ENCODE assay signal across 8 cellular contexts in genomic region chr15:66774001-66774814, GRCh38.
A peak's percentile ranks its signal among the peaks of the same experiment; 100 is the strongest.
DNase-seq lines count a peak whose midpoint lies in the region; ATAC-seq and TF ChIP-seq lines count a peak whose summit lies in the region.

No MANE protein-coding gene starts in this region.

- H3K36me3 Mint-ChIP-seq in activated CD4-positive, alpha-beta T cell treated with anti-CD3 and anti-CD28 coated beads, Interleukin-2, amount 10 ng/mL, durations not matched to agents 24 days and 14 days (ENCODE audit: low read depth): no peaks in the 10 kb centered on the region

- in situ Hi-C loops in GM13976 (cut with MboI; ENCODE audit: low sequenced_read_pairs, unreplicated experiment): no loop called here

- TF ChIP-seq CTCF in GM13976 (IDR thresholded peaks at IDR 0.05; ENCODE audit: borderline replicate concordance, control extremely low read depth, extremely low read depth, insufficient read depth, missing control alignments): peak; percentile 75

- no peaks in the 10 kb centered on the region for H3K4me1 Mint-ChIP-seq in activated CD4-positive, alpha-beta T cell treated with anti-CD3 and anti-CD28 coated beads, Interleukin-2, amount 10 ng/mL, durations not matched to agents 24 days and 14 days

- H3K27me3 Mint-ChIP-seq in activated CD4-positive, alpha-beta T cell treated with anti-CD3 and anti-CD28 coated beads, Interleukin-2, amount 10 ng/mL, durations not matched to agents 24 days and 14 days: no peaks in the 10 kb centered on the region

- no peak overlapping the region for H3K27ac Mint-ChIP-seq in activated CD4-positive, alpha-beta T cell treated with anti-CD3 and anti-CD28 coated beads, Interleukin-2, amount 10 ng/mL, durations not matched to agents 24 days and 14 days

- no peak for ATAC-seq in HG03095 (IDR thresholded peaks at IDR 0.05; ENCODE audit: unreplicated experiment)

- intact Hi-C loops in activated CD4-positive, alpha-beta T cell treated with anti-CD3 and anti-CD28 coated beads, Interleukin-2, amount 10 ng/mL, durations not matched to agents 24 days and 14 days (cut with micrococcal nuclease): loop anchor here (1.0 kb wide), 2 partner anchors 155 to 171 kb away; no protein-coding TSS in a partner anchor

- peak; percentile 82 for DNase-seq in A172 (ENCODE audit: low spot score)
- DNase-seq in GM13976 (ENCODE audit: low spot score): peak; percentile 83
- DNase-seq in NCI-H345 (lab: John Stamatoyannopoulos, UW): peak; percentile 36
- DNase-seq in activated CD4-positive, alpha-beta T cell treated with anti-CD3 and anti-CD28 coated beads, Interleukin-2, amount 10 ng/mL, durations not matched to agents 24 days and 14 days: peak; percentile 86
- peak; percentile 16 for DNase-seq in effector CD8-positive, alpha-beta T cell (lab: John Stamatoyannopoulos, UW)
- peak; percentile 79 to 89 for DNase-seq in lung microvascular endothelial cell (ENCODE audit: low read depth in 2 of 2)
- DNase-seq in stimulated activated CD8-positive, alpha-beta memory T cell treated with anti-CD3 and anti-CD28 coated beads, Interleukin-12 subunit alpha, Interleukin-12 subunit beta, amount 100 ng/mL, for 4 hours (ENCODE audit: low read depth): peak; percentile 6

- no peak overlapping the region for H3K4me3 Mint-ChIP-seq in activated CD4-positive, alpha-beta T cell treated with anti-CD3 and anti-CD28 coated beads, Interleukin-2, amount 10 ng/mL, durations not matched to agents 24 days and 14 days

- no peaks in the 10 kb centered on the region for H3K9me3 Mint-ChIP-seq in activated CD4-positive, alpha-beta T cell treated with anti-CD3 and anti-CD28 coated beads, Interleukin-2, amount 10 ng/mL, durations not matched to agents 24 days and 14 days

Comparison
In these comparisons a context has a peak if more than half of its experiments do, and no peak if none do; other contexts are left out.
1. DNase-seq: peak in every context shown above with its lines; median percentile 86 in activated CD4-positive, alpha-beta T cell treated with anti-CD3 and anti-CD28 coated beads, Interleukin-2, amount 10 ng/mL, durations not matched to agents 24 days and 14 days; 84 in lung microvascular endothelial cell; 83 in GM13976; 82 in A172; 36 in NCI-H345; 16 in effector CD8-positive, alpha-beta T cell; 6 in stimulated activated CD8-positive, alpha-beta memory T cell treated with anti-CD3 and anti-CD28 coated beads, Interleukin-12 subunit alpha, Interleukin-12 subunit beta, amount 100 ng/mL, for 4 hours.